10 cellular contexts compared by ENCODE assay signal in the genomic region with DNA sequence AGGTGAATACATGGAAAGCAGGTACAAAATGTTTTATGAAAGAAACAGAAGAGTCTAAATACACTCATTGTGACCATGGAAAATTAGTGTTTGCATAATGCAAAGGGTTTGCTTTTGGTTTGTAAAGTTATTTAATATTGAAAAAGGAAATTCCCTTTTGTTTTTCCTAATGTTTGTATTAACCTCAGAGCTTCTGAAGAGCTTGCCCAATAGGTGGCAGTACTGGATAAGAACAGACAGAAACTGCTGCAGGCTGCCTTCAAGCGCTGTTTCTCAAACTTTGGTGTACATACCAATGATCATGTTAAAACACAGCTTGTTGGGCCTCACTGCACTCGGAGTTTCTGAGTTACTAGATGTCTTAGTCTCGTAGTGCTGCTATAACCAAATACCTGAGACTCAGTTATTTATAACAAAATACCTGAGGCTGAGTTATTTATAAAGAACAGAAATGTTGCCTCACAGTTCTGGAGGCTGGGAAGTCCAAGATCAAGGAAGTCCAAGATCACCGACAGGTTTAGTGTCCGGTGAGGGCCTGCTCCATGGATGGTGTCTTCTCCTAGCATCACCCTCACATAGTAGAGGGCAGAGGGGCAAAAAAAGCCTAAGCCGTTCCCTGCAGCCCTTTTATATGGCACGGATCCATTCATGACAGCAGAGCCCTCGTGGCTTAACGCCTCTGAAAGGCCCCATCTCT. TPM values are rescaled to one million over a fixed set of nuclear protein-coding genes. Genes with fewer than 3 reads are reported as not detected.
DNase-seq lines count a peak whose midpoint lies in the region; ATAC-seq, FAIRE-seq and TF ChIP-seq lines count a peak whose summit lies in the region.
"Had no signal": no experiment of that assay in that cellular context is flagged by ENCODE, and none has a peak within 500 bp of the region (broad histone marks: within the 10 kb centered on the region; RNA-seq: fewer than 3 reads in every experiment).

No MANE protein-coding gene starts in this region.

- 79 to 85% methylated on average over 9 of the region's 9 CpGs for WGBS in sigmoid colon, 2 donors

- no peaks in the 10 kb centered on the region for H3K27me3 ChIP-seq in CD4-positive, alpha-beta memory T cell (ENCODE audit: insufficient read depth, low read length)
- no peaks in the 10 kb centered on the region for H3K27me3 ChIP-seq in sigmoid colon

- TF ChIP-seq POLR2A in sigmoid colon (IDR thresholded peaks at IDR 0.05) = no peak

- H3K27me3 Mint-ChIP-seq in CD4-positive, alpha-beta memory T cell = no peaks in the 10 kb centered on the region
- peaks cover 2% of the 10 kb centered on the region for H3K27me3 Mint-ChIP-seq in activated T-cell treated with anti-CD3 and anti-CD28 coated beads, Interleukin-2, amount 50 U/mL, for 4 hours (ENCODE audit: low read depth)
- H3K27me3 Mint-ChIP-seq: naive thymus-derived CD8-positive, alpha-beta T cell had no signal

- H3K36me3 Mint-ChIP-seq in CD4-positive, alpha-beta memory T cell = no peaks in the 10 kb centered on the region
- H3K36me3 Mint-ChIP-seq in activated T-cell treated with anti-CD3 and anti-CD28 coated beads, Interleukin-2, amount 50 U/mL, for 4 hours (ENCODE audit: insufficient read depth) = no peaks in the 10 kb centered on the region
- H3K36me3 Mint-ChIP-seq: naive thymus-derived CD8-positive, alpha-beta T cell; T-cell had no signal

- no peak overlapping the region for H3K27ac ChIP-seq in CD4-positive, alpha-beta memory T cell (ENCODE audit: low read depth, low read length)
- peak overlapping the region in 3 of 4 donors; percentile 3 to 63 (median 60) for H3K27ac ChIP-seq in sigmoid colon

- H3K36me3 ChIP-seq in CD4-positive, alpha-beta memory T cell (ENCODE audit: insufficient read depth, low read length) = no peaks in the 10 kb centered on the region
- no peaks in the 10 kb centered on the region for H3K36me3 ChIP-seq in sigmoid colon

- CTCF ChIA-PET in CD4-positive, alpha-beta memory T cell (lab: Charles Lee; ENCODE audit: partially characterized antibody) = interaction anchor here (0.8 to 1.3 kb wide), 2 partner anchors 110 to 241 kb away, joined by 3 read pairs; no protein-coding TSS in a partner anchor

- intact Hi-C loops in CD4-positive, alpha-beta memory T cell (cut with micrococcal nuclease) = loop anchor here (5.0 kb wide), 1 partner anchor 883 kb away; no protein-coding TSS in a partner anchor
- intact Hi-C loops in sigmoid colon (cut with DNase I) = loop anchor here (5.0 kb wide), 2 partner anchors 123 to 238 kb away; no protein-coding TSS in a partner anchor

- DNase-seq in CD4-positive, alpha-beta memory T cell = peak in 3 of 5 donors; percentile 3 to 15 (median 12)
- DNase-seq in GM18507 (ENCODE audit: extremely low spot score, insufficient read length, low read depth) (no peak), NCI-H1694 (lab: John Stamatoyannopoulos, UW) (peak; percentile 51), germinal center (ENCODE audit: low spot score) (peak; percentile 12), sigmoid colon (peak; percentile 74), DMS153 (lab: John Stamatoyannopoulos, UW) (no peak)
- no peak for DNase-seq in activated T-cell treated with anti-CD3 and anti-CD28 coated beads, Interleukin-2, amount 50 U/mL, for 4 hours

- POLR2A ChIA-PET in CD4-positive, alpha-beta memory T cell (lab: Charles Lee; ENCODE audit: partially characterized antibody) = no interaction called here

- no peak overlapping the region for H3K4me3 Mint-ChIP-seq in CD4-positive, alpha-beta memory T cell
- H3K4me3 Mint-ChIP-seq in activated T-cell treated with anti-CD3 and anti-CD28 coated beads, Interleukin-2, amount 50 U/mL, for 4 hours = no peak overlapping the region
- H3K4me3 Mint-ChIP-seq: naive thymus-derived CD8-positive, alpha-beta T cell; T-cell had no signal

- H3K27ac Mint-ChIP-seq in CD4-positive, alpha-beta memory T cell = no peak overlapping the region
- H3K27ac Mint-ChIP-seq: naive thymus-derived CD8-positive, alpha-beta T cell; T-cell had no signal

- H3K9me3 Mint-ChIP-seq in CD4-positive, alpha-beta memory T cell = no peaks in the 10 kb centered on the region
- no peaks in the 10 kb centered on the region for H3K9me3 Mint-ChIP-seq in activated T-cell treated with anti-CD3 and anti-CD28 coated beads, Interleukin-2, amount 50 U/mL, for 4 hours
- H3K9me3 Mint-ChIP-seq: naive thymus-derived CD8-positive, alpha-beta T cell; T-cell had no signal

- peak; percentile 84 for FAIRE-seq in GM18507 (lab: Jason Lieb, UNC)

- ATAC-seq in activated T-cell treated with anti-CD3 and anti-CD28 coated beads, Interleukin-2, amount 50 U/mL, for 4 hours = no peak
- ATAC-seq: naive thymus-derived CD8-positive, alpha-beta T cell; T-cell had no signal

- no peaks in the 10 kb centered on the region for H3K9me3 ChIP-seq in CD4-positive, alpha-beta memory T cell (ENCODE audit: control insufficient read depth in 1 of 2, low read length in 2 of 2)
- H3K9me3 ChIP-seq in sigmoid colon = no peaks in the 10 kb centered on the region

- TF ChIP-seq EP300 in sigmoid colon (IDR thresholded peaks at IDR 0.05) = no peak

- TF ChIP-seq CTCF in WI38 (IDR thresholded peaks at IDR 0.05; ENCODE audit: low read depth, low read length) = peak; percentile 60
- TF ChIP-seq CTCF in sigmoid colon (IDR thresholded peaks at IDR 0.05) = peak; percentile 26 to 48 (median 32)

- H3K4me1 Mint-ChIP-seq in CD4-positive, alpha-beta memory T cell = peaks cover 6 to 10% (median 8%) of the 10 kb centered on the region in 4 donors
- H3K4me1 Mint-ChIP-seq in activated T-cell treated with anti-CD3 and anti-CD28 coated beads, Interleukin-2, amount 50 U/mL, for 4 hours (ENCODE audit: low read depth) = peaks cover 9% of the 10 kb centered on the region

- peaks cover 6% of the 10 kb centered on the region for H3K4me1 ChIP-seq in CD4-positive, alpha-beta memory T cell (ENCODE audit: insufficient read depth, low read length)
- H3K4me1 ChIP-seq in sigmoid colon = peaks cover 0 to 12% (median 5%) of the 10 kb centered on the region in 4 donors

- H3K4me3 ChIP-seq in CD4-positive, alpha-beta memory T cell (ENCODE audit: low read length in 2 of 2) = no peak overlapping the region
- H3K4me3 ChIP-seq in WI38 (ENCODE audit: low read depth, low read length) (no peak overlapping the region), sigmoid colon (no peak overlapping the region)

RNA-seq across cellular contexts. Expression of gene SUPT20HL2, which starts 54.2 kb away (rescaled TPM):
- not detected for total RNA-seq in CD4-positive, alpha-beta memory T cell
- polyA plus RNA-seq in CD4-positive, alpha-beta memory T cell = not detected
- under 1 TPM in 1 of 4 donors, not detected in 3; 0.14 TPM for total RNA-seq in sigmoid colon
- not detected for polyA plus RNA-seq in sigmoid colon
- total RNA-seq in activated T-cell treated with anti-CD3 and anti-CD28 coated beads, Interleukin-2, amount 50 U/mL, for 4 hours = not detected
- total RNA-seq: naive thymus-derived CD8-positive, alpha-beta T cell; T-cell had no signal
- polyA plus RNA-seq: naive thymus-derived CD8-positive, alpha-beta T cell had no signal

Comparison
In these comparisons a context has a peak if more than half of its experiments do, and no peak if none do; other contexts are left out.
1. DNase-seq: peak in CD4-positive, alpha-beta memory T cell (3 of 5), NCI-H1694 (single experiment), germinal center (single experiment) and sigmoid colon (single experiment); none in GM18507 (single experiment), DMS153 (single experiment) and activated T-cell treated with anti-CD3 and anti-CD28 coated beads, Interleukin-2, amount 50 U/mL, for 4 hours (single experiment).